ENCODE assay signal across 10 cellular contexts in genomic region chr22:24728790-24729637, GRCh38. TPM values are rescaled to one million over a fixed set of nuclear protein-coding genes. Genes with fewer than 3 reads are reported as not detected.
DNase-seq lines count a peak whose midpoint lies in the region; ATAC-seq and TF ChIP-seq lines count a peak whose summit lies in the region.
"Had no signal": no experiment of that assay in that cellular context is flagged by ENCODE, and none has a peak within 500 bp of the region (broad histone marks: within the 10 kb centered on the region; RNA-seq: fewer than 3 reads in every experiment).

No MANE protein-coding gene starts in this region.

- no peak overlapping the region for H3K27ac Mint-ChIP-seq in Calu3 (ENCODE audit: unreplicated experiment)
- H3K27ac Mint-ChIP-seq: memory B cell had no signal

- TF ChIP-seq CTCF in DND-41 (IDR thresholded peaks at IDR 0.05; ENCODE audit: borderline replicate concordance, extremely low read depth, low read length, poor library complexity, severe bottlenecking) = no peak
- TF ChIP-seq CTCF in Calu3 (IDR thresholded peaks at IDR 0.05; ENCODE audit: unreplicated experiment) = no peak

- no peaks in the 10 kb centered on the region for H3K9me3 ChIP-seq in DND-41 (ENCODE audit: insufficient read depth, low read length, severe bottlenecking)

- DNase-seq in DND-41 (peak; percentile 91), SKM-1 treated with dmso at 0.1 percent for 144 hours (lab: John Stamatoyannopoulos, UW; ENCODE audit: unreplicated experiment) (peak; percentile 43), head of caudate nucleus (peak in 38 of 42 donors; percentile 11 to 75 (median 52)), non-pigmented ciliary epithelial cell (ENCODE audit: low read depth) (peak; percentile 42), NCI-H2171 (lab: John Stamatoyannopoulos, UW) (no peak), Calu3 (no peak), NCI-H345 treated with DMSO at 0.1 percent for 48 hours (lab: John Stamatoyannopoulos, UW; ENCODE audit: unreplicated experiment) (no peak)

- no peaks in the 10 kb centered on the region for H3K79me2 ChIP-seq in DND-41 (ENCODE audit: insufficient read depth, low read length)

- peak overlapping the region; percentile 60 for H3K9ac ChIP-seq in DND-41 (ENCODE audit: low read depth, low read length)

- no peaks in the 10 kb centered on the region for H3K27me3 ChIP-seq in DND-41 (ENCODE audit: insufficient read depth, low read length, poor library complexity)

- H3K36me3 ChIP-seq in DND-41 (ENCODE audit: insufficient read depth, low read length) = no peaks in the 10 kb centered on the region

- peak overlapping the region; percentile 96 for H3K27ac ChIP-seq in DND-41 (ENCODE audit: low read length)
- H3K27ac ChIP-seq: SK-N-MC had no signal

- peaks cover 17% of the 10 kb centered on the region for H3K4me1 Mint-ChIP-seq in Calu3 (ENCODE audit: low read depth, unreplicated experiment)
- H3K4me1 Mint-ChIP-seq: memory B cell had no signal

- no peak overlapping the region for H3K4me3 Mint-ChIP-seq in Calu3 (ENCODE audit: low read depth, unreplicated experiment)
- H3K4me3 Mint-ChIP-seq: memory B cell had no signal

- peaks cover 68% of the 10 kb centered on the region for H3K4me1 ChIP-seq in DND-41 (ENCODE audit: insufficient read depth, low read length)

- H3K4me3 ChIP-seq in DND-41 (ENCODE audit: low read depth in 1 of 2, low read length in 2 of 2) = peak overlapping the region; percentile 1 to 45; a peak in 3 of 4 replicates
- H3K4me3 ChIP-seq: SK-N-MC had no signal

- no peaks in the 10 kb centered on the region for H4K20me1 ChIP-seq in DND-41 (ENCODE audit: insufficient read depth, low read length)

- H3K27me3 Mint-ChIP-seq in Calu3 (ENCODE audit: unreplicated experiment) = peaks cover 86% of the 10 kb centered on the region

- ATAC-seq in DND-41 (ENCODE audit: insufficient read depth, low read depth) (peak; percentile 98), HG02840 (IDR thresholded peaks at IDR 0.05; ENCODE audit: low FRiP score, unreplicated experiment) (no peak)

- BruUV-seq in Calu3 (replicated peaks; lab: Mats Ljungman, UMichigan) = no TSS peak

- H3K36me3 Mint-ChIP-seq in Calu3 (ENCODE audit: insufficient read depth, unreplicated experiment) = peaks cover 5% of the 10 kb centered on the region
- H3K36me3 Mint-ChIP-seq: memory B cell had no signal

- intact Hi-C loops in head of caudate nucleus (cut with DNase I) (no loop called here), Calu3 (cut with micrococcal nuclease; ENCODE audit: unreplicated experiment) (no loop called here)

- H2AFZ ChIP-seq in DND-41 (ENCODE audit: low read depth, low read length) = peak overlapping the region; percentile 70

- no peaks in the 10 kb centered on the region for H3K9me3 Mint-ChIP-seq in Calu3 (ENCODE audit: low read depth, unreplicated experiment)
- H3K9me3 Mint-ChIP-seq: memory B cell had no signal

- peak overlapping the region; percentile 57 for H3K4me2 ChIP-seq in DND-41 (ENCODE audit: insufficient read depth, low read length)

- CTCF ChIA-PET in Calu3 (lab: Charles Lee) = no interaction called here

RNA-seq across cellular contexts. Expression of gene PIWIL3, which starts 45.5 kb away (rescaled TPM):
- total RNA-seq in Calu3 (2022) = not detected in 2 replicates

Comparison
In these comparisons a context has a peak if more than half of its experiments do, and no peak if none do; other contexts are left out.
1. DNase-seq: peak in DND-41 (single experiment), SKM-1 treated with dmso at 0.1 percent for 144 hours (single experiment), head of caudate nucleus (38 of 42) and non-pigmented ciliary epithelial cell (single experiment); none in NCI-H2171 (single experiment), Calu3 (single experiment) and NCI-H345 treated with DMSO at 0.1 percent for 48 hours (single experiment).